ENCODE assay signal across 8 cellular contexts in genomic region chr1:65147424-65148177, GRCh38. TPM values are rescaled to one million over a fixed set of nuclear protein-coding genes. Genes with fewer than 3 reads are reported as not detected.
A peak's percentile ranks its signal among the peaks of the same experiment; 100 is the strongest.
DNase-seq lines count a peak whose midpoint lies in the region; ATAC-seq, FAIRE-seq and TF ChIP-seq lines count a peak whose summit lies in the region.

No MANE protein-coding gene starts in this region.

- H3K4me3 ChIP-seq in Caco-2 (ENCODE audit: low read depth, low read length) (peak overlapping the region; percentile 81), SJCRH30 (peak overlapping the region; percentile 85), GM12878 (peak overlapping the region; percentile 87), iPS-18a (ENCODE audit: low read length) (peak overlapping the region; percentile 84), skeletal muscle tissue (ENCODE audit: low read length in 3 of 3) (peak overlapping the region; percentile 73 to 77 (median 75))

- no TSS peak for BruUV-seq in Caco-2 (replicated peaks; lab: Mats Ljungman, UMichigan)
- BruUV-seq in GM12878 (replicated peaks; lab: Mats Ljungman, UMichigan) = no TSS peak

- H3K79me2 ChIP-seq in GM12878 (ENCODE audit: control insufficient read depth, insufficient read depth, low read length) = peaks cover 46% of the 10 kb centered on the region

- H3K36me3 ChIP-seq in Caco-2 (ENCODE audit: control insufficient read depth, insufficient read depth, low read length) = no peaks in the 10 kb centered on the region
- no peaks in the 10 kb centered on the region for H3K36me3 ChIP-seq in SJCRH30
- H3K36me3 ChIP-seq in GM12878 (ENCODE audit: control insufficient read depth in 2 of 2, insufficient read depth in 2 of 2, low read length in 1 of 2) = no peaks in the 10 kb centered on the region
- H3K36me3 ChIP-seq in iPS-18a (ENCODE audit: control insufficient read depth, low read depth, low read length) = no peaks in the 10 kb centered on the region
- H3K36me3 ChIP-seq in skeletal muscle tissue (ENCODE audit: control insufficient read depth in 3 of 3, insufficient read depth in 3 of 3, low read length in 3 of 3) = no peaks in the 10 kb centered on the region

- H3K27me3 Mint-ChIP-seq in Caco-2 (ENCODE audit: insufficient read depth, unreplicated experiment) = no peaks in the 10 kb centered on the region

- H3K9me3 Mint-ChIP-seq in Caco-2 (ENCODE audit: unreplicated experiment) = no peaks in the 10 kb centered on the region

- ATAC-seq in GM19397 (IDR thresholded peaks at IDR 0.05; ENCODE audit: unreplicated experiment) (peak; percentile 47), HG03439 (IDR thresholded peaks at IDR 0.05; ENCODE audit: unreplicated experiment) (peak; percentile 74), GM12878 (peak; percentile 47)

- H3K27me3 ChIP-seq in Caco-2 (replicated peaks; ENCODE audit: control insufficient read depth, insufficient read depth, low read length) (no peaks in the 10 kb centered on the region), SJCRH30 (no peaks in the 10 kb centered on the region), GM12878 (replicated peaks in 1 of 2; ENCODE audit: control insufficient read depth in 2 of 2, insufficient read depth in 2 of 2, low read length in 1 of 2) (peaks cover 0 to 4% of the 10 kb centered on the region in 2 experiments; a peak in 1 of 4 replicates), iPS-18a (ENCODE audit: control insufficient read depth, insufficient read depth, low read length) (peaks cover 62% of the 10 kb centered on the region), skeletal muscle tissue (ENCODE audit: control insufficient read depth in 3 of 3, insufficient read depth in 3 of 3, low read length in 3 of 3) (peaks cover 4 to 29% (median 13%) of the 10 kb centered on the region in 3 donors)

- WGBS in GM12878 (ENCODE audit: insufficient coverage, insufficient replicate concordance, low lambda C conversion rate, missing lambda C conversion rate) = 1% methylated on average over 58 of the region's 88 CpGs

- peaks cover 17% of the 10 kb centered on the region for H3K4me1 ChIP-seq in Caco-2
- H3K4me1 ChIP-seq in SJCRH30 = no peaks in the 10 kb centered on the region
- H3K4me1 ChIP-seq in GM12878 (ENCODE audit: control insufficient read depth, insufficient read depth, low read length) = peaks cover 5% of the 10 kb centered on the region; the same call in 1 of the 2 replicates
- peaks cover 10% of the 10 kb centered on the region for H3K4me1 ChIP-seq in iPS-18a (ENCODE audit: control insufficient read depth, low read depth, low read length)
- peaks cover 7 to 13% (median 9%) of the 10 kb centered on the region in 3 donors for H3K4me1 ChIP-seq in skeletal muscle tissue (ENCODE audit: control insufficient read depth in 3 of 3, insufficient read depth in 3 of 3, low read length in 3 of 3)

- H3K4me2 ChIP-seq in GM12878 (ENCODE audit: control insufficient read depth, insufficient read depth) = peak overlapping the region; percentile 91

- peaks cover 6% of the 10 kb centered on the region for H3K4me1 Mint-ChIP-seq in Caco-2 (ENCODE audit: low read depth, unreplicated experiment)

- peak overlapping the region; percentile 52 for H3K27ac ChIP-seq in SJCRH30
- peak overlapping the region; percentile 55 for H3K27ac ChIP-seq in GM12878 (ENCODE audit: control insufficient read depth, insufficient read depth)
- no peak overlapping the region for H3K27ac ChIP-seq in iPS-18a (ENCODE audit: low read length)
- peak overlapping the region; percentile 12 for H3K27ac ChIP-seq in skeletal muscle tissue (ENCODE audit: low read depth, low read length)

- TF ChIP-seq POLR2A in GM12878 (IDR thresholded peaks at IDR 0.05; ENCODE audit: low read depth, low read length) = no peak

- H3K36me3 Mint-ChIP-seq in Caco-2 (ENCODE audit: insufficient read depth, unreplicated experiment) = no peaks in the 10 kb centered on the region

- no peaks in the 10 kb centered on the region for H3K9me3 ChIP-seq in Caco-2
- H3K9me3 ChIP-seq in SJCRH30 (replicated peaks) = no peaks in the 10 kb centered on the region
- H3K9me3 ChIP-seq in GM12878 (replicated peaks; ENCODE audit: control insufficient read depth, insufficient read depth, low read length) = no peaks in the 10 kb centered on the region
- H3K9me3 ChIP-seq in iPS-18a (ENCODE audit: control insufficient read depth, low read depth, low read length) = no peaks in the 10 kb centered on the region
- no peaks in the 10 kb centered on the region for H3K9me3 ChIP-seq in skeletal muscle tissue (ENCODE audit: control insufficient read depth in 3 of 3, low read length in 3 of 3)

- no peak for TF ChIP-seq EP300 in GM12878 (IDR thresholded peaks at IDR 0.05; ENCODE audit: borderline replicate concordance in 1 of 2, control insufficient read depth in 1 of 2, low read depth in 2 of 2, low read length in 2 of 2)

- no peaks in the 10 kb centered on the region for H4K20me1 ChIP-seq in GM12878 (ENCODE audit: control insufficient read depth, insufficient read depth)

- RAD21 ChIA-PET in GM12878 (lab: Charles Lee; ENCODE audit: unreplicated experiment) = interaction anchor here (1.0 to 1.1 kb wide), 2 partner anchors 60 to 273 kb away, joined by 3 read pairs; partner anchors contain the start of genes LEPR and LEPROT

- DNase-seq in Caco-2 (peak; percentile 68 to 76), SJCRH30 (peak; percentile 52 to 53), GM12878 (ENCODE audit: low read depth, low spot score) (no peak), NCI-H524 treated with DMSO at 0.1 percent for 48 hours (lab: John Stamatoyannopoulos, UW) (no peak)

- TF ChIP-seq CTCF in Caco-2 (IDR thresholded peaks at IDR 0.05; ENCODE audit: insufficient read depth in 1 of 2, low read depth in 1 of 2, low read length in 1 of 2, severe bottlenecking in 1 of 2, unreplicated experiment in 1 of 2) (no peak), GM12878 (IDR thresholded peaks at IDR 0.05 in 2 of 3, conservative IDR thresholded peaks at IDR 0.05 in 1 of 3; ENCODE audit: control insufficient read depth in 2 of 3, extremely low read depth in 1 of 3, insufficient read depth in 1 of 3, low read depth in 3 of 3, low read length in 3 of 3) (no peak)

- in situ Hi-C loops in GM12878 (cut with MboI) = no loop called here

- SMC1A ChIA-PET in GM12878 (lab: Charles Lee; ENCODE audit: uncharacterized antibody, unreplicated experiment) = interaction anchor here (0.6 to 0.9 kb wide), 3 partner anchors 20 to 60 kb away, joined by 3 read pairs; no protein-coding TSS in a partner anchor

- intact Hi-C loops in Caco-2 (cut with micrococcal nuclease; ENCODE audit: unreplicated experiment) = loop anchor here (2.0 to 5.0 kb wide), 3 partner anchors 61 to 540 kb away; no protein-coding TSS in a partner anchor
- intact Hi-C loops in GM12878 (cut with micrococcal nuclease; ENCODE audit: unreplicated experiment) = no loop called here

- POLR2A ChIA-PET in Caco-2 (lab: Charles Lee) (no interaction called here), GM12878 (lab: Charles Lee) (interaction anchor here (0.6 to 1.2 kb wide), 5 partner anchors 20 to 68 kb away, joined by 3 read pairs; no protein-coding TSS in a partner anchor)

- CTCF ChIA-PET in Caco-2 (lab: Charles Lee) (interaction anchor here (0.5 to 0.6 kb wide), 2 partner anchors 82 to 507 kb away, joined by 3 read pairs; no protein-coding TSS in a partner anchor), GM12878 (lab: Yijun Ruan, JAX) (no interaction called here)

- H3K27ac Mint-ChIP-seq in Caco-2 (ENCODE audit: unreplicated experiment) = peak overlapping the region; percentile 64

- peak overlapping the region; percentile 63 for H3K9ac ChIP-seq in GM12878 (ENCODE audit: control insufficient read depth, insufficient read depth, low read length)
- H3K9ac ChIP-seq in iPS-18a (ENCODE audit: low read length) = peak overlapping the region; percentile 64
- peak overlapping the region; percentile 64 to 77 (median 70) for H3K9ac ChIP-seq in skeletal muscle tissue (ENCODE audit: low read depth in 1 of 3, low read length in 3 of 3)

- no peak for TF ChIP-seq RAD21 in GM12878 (IDR thresholded peaks at IDR 0.05; ENCODE audit: insufficient read depth, low read depth, low read length)

- H3K4me3 Mint-ChIP-seq in Caco-2 (ENCODE audit: unreplicated experiment) = peak overlapping the region; percentile 79

- FAIRE-seq in GM12878 (lab: Jason Lieb, UNC) = no peak

- peak overlapping the region; percentile 88 for H2AFZ ChIP-seq in GM12878 (ENCODE audit: control insufficient read depth, low read depth, low read length)

TF ChIP-seq in GM12878, 131 proteins besides CTCF, POLR2A, EP300 and RAD21 (continues in another document):
- TF ChIP-seq KLF5 (IDR thresholded peaks at IDR 0.05; ENCODE audit: partially characterized antibody) = no peak
- TF ChIP-seq RELA (IDR thresholded peaks at IDR 0.05; ENCODE audit: borderline replicate concordance, partially characterized antibody) = peak; percentile 26

RNA-seq across cellular contexts. Expression of gene AK4, which starts 0.4 kb away (rescaled TPM):
- total RNA-seq in Caco-2 (2022) (131 and 133 TPM in 2 replicates), GM12878 (2014; rRNA removed) (42.0 and 49.9 TPM in 2 replicates), GM12878 (2014; rRNA removed; fragmentation: Illumina TruSeq; extraction: Trizol) (28.6 and 31.0 TPM in 2 replicates), GM12878 (2021) (61.2 and 63.7 TPM in 2 replicates), skeletal muscle tissue (6.8 TPM)
- 54.5 and 57.2 TPM in 2 replicates for total RNA-seq in SJCRH30 (2014; rRNA removed; shearing (Covaris generic))
- 60.1 and 61.7 TPM in 2 replicates for total RNA-seq in GM12878 (2013; cell fraction: nucleolus; rRNA removed)
- 86.9 TPM for polyA plus RNA-seq in GM12878 (2011; ENCODE audit: low read depth)
- polyA plus RNA-seq in GM12878 (2011; rRNA removed) (161 and 172 TPM in 2 replicates), GM12878 (2014; fragmentation: Illumina TruSeq; extraction: Trizol) (51.5 and 64.0 TPM in 2 replicates), GM12878 (2014; fragmentation: Nextera tagmentation; extraction: Ambion mirVana) (10 to 100 TPM; 23.9 to 26.9 TPM), GM12878 (2014; rRNA removed) (38.3 and 46.5 TPM in 2 replicates), GM12878 (2016; fragmentation: Nextera tagmentation; extraction: Ambion mirVana) (10 to 100 TPM; 68.6 to 76.5 TPM)
- polyA plus RNA-seq in GM12878 (2011; cell fraction: cytosol; rRNA removed) = 88.7 and 144 TPM in 2 replicates
- polyA plus RNA-seq in GM12878 (2011; cell fraction: nucleus; rRNA removed) = 35.3 and 61.7 TPM in 2 replicates
- 67.8 and 107 TPM in 2 replicates for polyA plus RNA-seq in GM12878 (2012)
- polyA minus RNA-seq in GM12878 (2011; rRNA and poly(A)+ RNA removed) = 114 and 122 TPM in 2 replicates
- polyA minus RNA-seq in GM12878 (2011; cell fraction: cytosol; rRNA and poly(A)+ RNA removed) = 23.0 and 33.8 TPM in 2 replicates
- polyA minus RNA-seq in GM12878 (2011; cell fraction: nucleus; rRNA and poly(A)+ RNA removed) = 23.1 and 24.6 TPM in 2 replicates

Comparison
In these comparisons a context has a peak if more than half of its experiments do, and no peak if none do; other contexts are left out.
1. DNase-seq: peak in Caco-2 (2 of 2) and SJCRH30 (2 of 2); none in GM12878 (single experiment) and NCI-H524 treated with DMSO at 0.1 percent for 48 hours (single experiment).
2. Peak in every context shown above with its lines, with median percentiles within 50 percentile points of each other: H3K4me3 ChIP-seq, ATAC-seq and H3K9ac ChIP-seq.